Comparison of ENCODE assay signal across 2 cellular contexts in the genomic region with DNA sequence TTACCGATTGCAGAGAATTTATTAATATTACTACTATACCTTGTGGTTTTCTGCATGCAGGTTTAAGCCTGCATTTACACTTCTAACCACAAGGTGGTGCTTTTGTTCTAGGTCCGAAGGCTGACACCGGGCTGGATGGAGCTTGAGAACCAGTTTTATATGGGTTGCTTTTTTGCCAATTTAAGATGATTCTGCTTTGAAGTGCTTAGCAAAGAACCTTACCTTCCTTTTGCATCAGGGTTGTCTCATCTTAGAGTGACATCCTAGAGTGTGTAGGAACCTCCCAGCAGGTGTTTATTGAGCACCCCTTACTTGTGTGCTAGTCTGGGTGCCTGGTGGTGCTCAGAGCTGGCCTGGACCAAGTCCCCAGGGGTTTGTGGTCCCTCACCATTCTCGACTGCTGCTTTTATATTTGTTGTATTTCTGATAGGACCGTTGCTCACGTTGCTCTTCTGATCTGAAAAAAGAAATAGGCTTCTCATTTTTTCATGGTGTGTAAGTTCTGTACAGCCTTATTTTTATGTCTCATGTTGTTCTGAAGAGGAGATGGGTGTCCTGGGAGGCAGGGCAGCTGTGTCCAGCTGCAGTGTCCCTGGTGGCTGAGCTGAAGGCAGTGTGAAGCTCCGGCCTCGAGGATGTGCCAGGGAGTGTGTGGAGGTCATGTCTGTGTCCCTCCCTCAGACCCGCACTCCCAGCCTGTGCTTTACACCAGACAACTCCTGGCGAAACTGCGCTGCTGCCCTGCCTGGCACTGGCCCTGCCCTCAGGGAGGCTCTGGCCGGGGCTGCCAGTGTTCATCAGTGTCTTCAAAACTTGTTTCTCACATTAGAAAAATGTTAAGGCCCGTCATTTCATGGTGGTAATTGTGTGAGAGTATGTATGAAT.
TF ChIP-seq lines count a peak whose summit lies in the region.

No MANE protein-coding gene starts in this region.

TF ChIP-seq in A549, 52 proteins besides CTCF, POLR2A, EP300 and RAD21:
- no peak for TF ChIP-seq CEBPB (IDR thresholded peaks at IDR 0.05)
- no peak for TF ChIP-seq CBX8 (IDR thresholded peaks at IDR 0.05)
- no peak for TF ChIP-seq HDAC2 (IDR thresholded peaks at IDR 0.05)
- no peak for TF ChIP-seq FOXS1 (CRISPR knock-in tag; IDR thresholded peaks at IDR 0.05)
- no peak for TF ChIP-seq TP53 (CRISPR knock-in tag; IDR thresholded peaks at IDR 0.05)
- peak; percentile 76 for TF ChIP-seq SMC3 (IDR thresholded peaks at IDR 0.05)
- no peak for TF ChIP-seq HOXB13 (CRISPR knock-in tag; IDR thresholded peaks at IDR 0.05; ENCODE audit: low read depth)
- TF ChIP-seq PHF8 (IDR thresholded peaks at IDR 0.05; ENCODE audit: borderline replicate concordance, low read depth) = no peak

TF ChIP-seq in H1, 55 proteins besides CTCF, POLR2A, EP300 and RAD21:
- TF ChIP-seq TCF12 (IDR thresholded peaks at IDR 0.05; ENCODE audit: low read depth, low read length) = no peak
